28 cellular contexts compared by ENCODE assay signal in the genomic region with DNA sequence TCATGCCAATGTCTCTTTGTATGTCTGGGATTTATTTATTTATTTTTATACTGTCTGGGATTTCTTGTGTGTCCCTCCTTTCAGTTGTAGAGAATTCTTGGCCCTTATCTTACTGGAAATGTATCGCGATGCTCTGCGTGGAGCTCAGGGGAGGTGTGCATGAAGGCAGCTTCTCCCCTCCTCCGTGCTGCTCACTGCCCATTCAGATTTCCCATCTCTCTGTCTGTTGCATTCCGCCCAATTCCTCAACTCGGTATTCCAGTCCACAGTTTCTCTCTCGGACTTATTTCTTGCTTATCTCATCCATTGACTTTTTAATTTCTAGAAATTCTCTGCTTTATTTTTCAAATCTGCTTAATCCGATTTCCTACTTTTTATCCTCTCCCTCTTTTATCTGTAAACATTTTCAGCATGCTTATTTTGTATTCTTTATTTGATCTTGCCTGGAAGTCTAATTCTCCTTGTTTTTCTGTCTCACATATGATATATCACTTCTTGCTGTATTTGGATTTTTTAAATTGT.
"Had no signal": no experiment of that assay in that cellular context is flagged by ENCODE, and none has a peak within 500 bp of the region (broad histone marks: within the 10 kb centered on the region; RNA-seq: fewer than 3 reads in every experiment).

No MANE protein-coding gene starts in this region.

- H3K9me3 Mint-ChIP-seq: activated CD4-positive, alpha-beta memory T cell treated with anti-CD3 and anti-CD28 coated beads, Interleukin-2, amount 10 ng/mL, durations not matched to agents 7 days and 5 days; activated CD4-positive, alpha-beta T cell treated with anti-CD3 and anti-CD28 coated beads, Interleukin-2, amount 10 ng/mL, durations not matched to agents 7 days and 5 days; activated naive CD4-positive, alpha-beta T cell treated with anti-CD3 and anti-CD28 coated beads, Interleukin-2, amount 10 ng/mL, durations not matched to agents 7 days and 5 days; activated naive CD4-positive, alpha-beta T cell treated with anti-CD3 and anti-CD28 coated beads, Interleukin-2, amount 50 U/mL, for 72 hours; activated naive CD8-positive, alpha-beta T cell treated with anti-CD3 and anti-CD28 coated beads, Interleukin-2, amount 10 ng/mL, durations not matched to agents 7 days and 5 days; activated T-cell treated with anti-CD3 and anti-CD28 coated beads, Interleukin-2, amount 50 U/mL, for 24 hours; activated T-cell treated with anti-CD3 and anti-CD28 coated beads, Interleukin-2, amount 50 U/mL, for 72 hours; brain had no signal

- H3K9me3 ChIP-seq: ascending aorta, breast epithelium, esophagus squamous epithelium, gastroesophageal sphincter, heart right ventricle had no signal

- H3K27me3 Mint-ChIP-seq: activated CD4-positive, alpha-beta memory T cell treated with anti-CD3 and anti-CD28 coated beads, Interleukin-2, amount 10 ng/mL, durations not matched to agents 7 days and 5 days; activated CD4-positive, alpha-beta T cell treated with anti-CD3 and anti-CD28 coated beads, Interleukin-2, amount 10 ng/mL, durations not matched to agents 7 days and 5 days; activated naive CD4-positive, alpha-beta T cell treated with anti-CD3 and anti-CD28 coated beads, Interleukin-2, amount 10 ng/mL, durations not matched to agents 7 days and 5 days; activated naive CD8-positive, alpha-beta T cell treated with anti-CD3 and anti-CD28 coated beads, Interleukin-2, amount 10 ng/mL, durations not matched to agents 7 days and 5 days; activated T-cell treated with anti-CD3 and anti-CD28 coated beads, Interleukin-2, amount 50 U/mL, for 24 hours; brain had no signal

- H3K36me3 ChIP-seq: breast epithelium had no signal

- ATAC-seq: activated naive CD4-positive, alpha-beta T cell treated with anti-CD3 and anti-CD28 coated beads, Interleukin-2, amount 50 U/mL, for 72 hours; activated T-cell treated with anti-CD3 and anti-CD28 coated beads, Interleukin-2, amount 50 U/mL, for 72 hours; gastroesophageal sphincter; heart right ventricle had no signal

- H3K36me3 Mint-ChIP-seq: activated naive CD4-positive, alpha-beta T cell treated with anti-CD3 and anti-CD28 coated beads, Interleukin-2, amount 50 U/mL, for 72 hours had no signal

- H3K4me3 Mint-ChIP-seq: activated CD4-positive, alpha-beta memory T cell treated with anti-CD3 and anti-CD28 coated beads, Interleukin-2, amount 10 ng/mL, durations not matched to agents 7 days and 5 days; activated CD4-positive, alpha-beta T cell treated with anti-CD3 and anti-CD28 coated beads, Interleukin-2, amount 10 ng/mL, durations not matched to agents 7 days and 5 days; activated naive CD4-positive, alpha-beta T cell treated with anti-CD3 and anti-CD28 coated beads, Interleukin-2, amount 10 ng/mL, durations not matched to agents 7 days and 5 days; activated naive CD8-positive, alpha-beta T cell treated with anti-CD3 and anti-CD28 coated beads, Interleukin-2, amount 10 ng/mL, durations not matched to agents 7 days and 5 days; activated T-cell treated with anti-CD3 and anti-CD28 coated beads, Interleukin-2, amount 50 U/mL, for 24 hours; activated T-cell treated with anti-CD3 and anti-CD28 coated beads, Interleukin-2, amount 50 U/mL, for 72 hours; brain had no signal

- H3K27me3 ChIP-seq: ascending aorta, breast epithelium, cardiac muscle cell, esophagus squamous epithelium, gastroesophageal sphincter, heart right ventricle, hepatocyte had no signal

- DNase-seq: activated CD4-positive, alpha-beta memory T cell treated with anti-CD3 and anti-CD28 coated beads, Interleukin-2, amount 10 ng/mL, durations not matched to agents 7 days and 5 days; activated CD4-positive, alpha-beta T cell treated with anti-CD3 and anti-CD28 coated beads for 1 hour; activated CD4-positive, alpha-beta T cell treated with anti-CD3 and anti-CD28 coated beads for 4 hours; activated CD4-positive, alpha-beta T cell treated with anti-CD3 and anti-CD28 coated beads, Interleukin-2, amount 10 ng/mL, durations not matched to agents 7 days and 5 days; activated CD4-positive, alpha-beta T cell treated with anti-CD3 and anti-CD28 coated beads, Interleukin-2, amount 50 U/mL, for 4 hours; activated CD8-positive, alpha-beta memory T cell treated with anti-CD3 and anti-CD28 coated beads, Interleukin-2, amount 50 U/mL, for 48 hours; activated gamma-delta T cell; activated naive CD4-positive, alpha-beta T cell; activated naive CD4-positive, alpha-beta T cell treated with anti-CD3 and anti-CD28 coated beads, Interleukin-2, amount 10 ng/mL, durations not matched to agents 7 days and 5 days; activated naive CD8-positive, alpha-beta T cell treated with anti-CD3 and anti-CD28 coated beads, Interleukin-2, amount 10 ng/mL, durations not matched to agents 7 days and 5 days; activated T-cell treated with anti-CD3 and anti-CD28 coated beads for 4 hours; activated T-cell treated with anti-CD3 and anti-CD28 coated beads, Interleukin-2, amount 50 U/mL, for 24 hours; activated T-cell treated with anti-CD3 and anti-CD28 coated beads, Interleukin-2, amount 50 U/mL, for 72 hours; central memory CD4-positive, alpha-beta T cell; cortex of kidney; dermis blood vessel endothelial cell; effector CD8-positive, alpha-beta T cell; esophagus squamous epithelium; foreskin melanocyte; heart right ventricle; T-helper 2 cell had no signal

- H3K4me3 ChIP-seq: ascending aorta, breast epithelium, cardiac muscle cell, esophagus squamous epithelium, gastroesophageal sphincter, heart right ventricle, hepatocyte had no signal

- H3K27ac Mint-ChIP-seq: activated CD4-positive, alpha-beta memory T cell treated with anti-CD3 and anti-CD28 coated beads, Interleukin-2, amount 10 ng/mL, durations not matched to agents 7 days and 5 days; activated CD4-positive, alpha-beta T cell treated with anti-CD3 and anti-CD28 coated beads, Interleukin-2, amount 10 ng/mL, durations not matched to agents 7 days and 5 days; activated naive CD4-positive, alpha-beta T cell treated with anti-CD3 and anti-CD28 coated beads, Interleukin-2, amount 10 ng/mL, durations not matched to agents 7 days and 5 days; activated naive CD8-positive, alpha-beta T cell treated with anti-CD3 and anti-CD28 coated beads, Interleukin-2, amount 10 ng/mL, durations not matched to agents 7 days and 5 days; activated T-cell treated with anti-CD3 and anti-CD28 coated beads, Interleukin-2, amount 50 U/mL, for 24 hours; activated T-cell treated with anti-CD3 and anti-CD28 coated beads, Interleukin-2, amount 50 U/mL, for 72 hours had no signal
